23 cellular contexts compared by ENCODE assay signal in genomic region chr19:17145546-17146497, GRCh38.
"Had no signal": no experiment of that assay in that cellular context is flagged by ENCODE, and none has a peak within 500 bp of the region (broad histone marks: within the 10 kb centered on the region; RNA-seq: fewer than 3 reads in every experiment).

No MANE protein-coding gene starts in this region.

- H3K4me1 ChIP-seq: breast epithelium, stomach had no signal

- H3K27me3 ChIP-seq: breast epithelium, stomach had no signal

- H3K36me3 ChIP-seq: breast epithelium had no signal

- DNase-seq: activated CD4-positive, alpha-beta T cell treated with anti-CD3 and anti-CD28 coated beads for 1 hour; activated CD8-positive, alpha-beta memory T cell treated with anti-CD3 and anti-CD28 coated beads for 24 hours; activated CD8-positive, alpha-beta memory T cell treated with anti-CD3 and anti-CD28 coated beads, Interleukin-2, amount 50 U/mL, for 48 hours; activated effector memory CD4-positive, alpha-beta T cell treated with Interleukin-2 at 50 U/mL for 16 hours; activated naive CD4-positive, alpha-beta T cell treated with anti-CD3 and anti-CD28 coated beads, Interleukin-2, amount 50 U/mL, for 16 hours; activated T-cell treated with anti-CD3 and anti-CD28 coated beads, Interleukin-2, amount 50 U/mL, for 48 hours; cerebellar nuclear complex; effector memory CD4-positive, alpha-beta T cell; foreskin melanocyte; glutamatergic neuron; islet precursor cell; left colon; nephron progenitor cell; occipital lobe; retina; stimulated activated CD4-positive, alpha-beta T cell treated with anti-CD3 and anti-CD28 coated beads, Interleukin-4, amount 100 ng/mL, for 1 hour; stomach; SW 1271; T-helper 2 cell; WERI-Rb-1 had no signal

- H3K4me3 ChIP-seq: breast epithelium, lung, stomach had no signal

- H3K27ac ChIP-seq: WERI-Rb-1 had no signal

- ATAC-seq: left colon; stimulated activated effector memory CD8-positive, alpha-beta T cell treated with anti-CD3 and anti-CD28 coated beads, Interleukin-12 subunit alpha, Interleukin-12 subunit beta, amount 100 ng/mL, for 72 hours had no signal

- H3K9me3 ChIP-seq: breast epithelium, stomach had no signal
